ENCODE assay signal across 17 cellular contexts in the genomic region with DNA sequence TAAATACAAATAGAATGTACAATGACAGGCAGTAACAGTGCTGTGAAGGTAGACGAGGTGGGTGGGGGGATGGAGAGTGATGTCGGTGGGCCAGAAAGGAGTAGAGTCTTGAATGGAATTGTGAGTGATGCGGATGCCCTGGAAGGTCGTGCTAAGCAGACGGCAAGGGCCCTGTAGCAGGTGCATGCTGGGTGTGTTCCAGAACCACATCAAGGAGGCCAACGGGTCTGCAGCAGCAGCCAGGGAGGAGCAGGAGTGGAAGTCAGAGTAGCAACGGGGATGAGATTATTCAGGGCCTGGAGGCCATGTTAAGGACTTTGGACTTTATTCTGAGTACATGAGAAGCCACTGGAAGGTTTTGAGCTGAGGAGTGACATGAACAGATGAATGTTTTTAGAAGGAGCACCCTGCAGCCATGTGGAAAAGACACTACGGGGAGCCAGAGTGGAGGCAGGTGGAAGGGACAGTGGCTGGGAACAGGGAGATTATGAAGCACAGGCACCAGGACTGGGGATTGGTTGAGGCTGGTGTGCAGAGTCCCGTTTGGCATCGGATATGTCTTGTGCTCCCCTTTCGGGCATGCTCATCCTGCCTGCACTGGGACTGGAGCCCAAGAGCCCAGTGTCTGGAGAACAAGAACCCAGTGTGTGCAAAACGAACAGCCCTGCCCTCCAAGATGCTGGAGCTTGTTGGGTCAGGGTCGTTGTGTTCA.
DNase-seq lines count a peak whose midpoint lies in the region; ATAC-seq and TF ChIP-seq lines count a peak whose summit lies in the region.
"Had no signal": no experiment of that assay in that cellular context is flagged by ENCODE, and none has a peak within 500 bp of the region (broad histone marks: within the 10 kb centered on the region; RNA-seq: fewer than 3 reads in every experiment).

No MANE protein-coding gene starts in this region.

- H3K4me1 Mint-ChIP-seq in activated CD8-positive, alpha-beta T cell treated with anti-CD3 and anti-CD28 coated beads for 36 hours (ENCODE audit: low read depth): no peaks in the 10 kb centered on the region
- H3K4me1 Mint-ChIP-seq in T-helper 2 cell treated with Interferon-gamma antibody and Interleukin-4, amounts not matched to agents 5 μg/mL and 100 μg/mL, for 36 hours (ENCODE audit: low read depth): no peaks in the 10 kb centered on the region
- H3K4me1 Mint-ChIP-seq: CD8-positive, alpha-beta memory T cell had no signal

- H3K4me3 Mint-ChIP-seq in activated CD8-positive, alpha-beta T cell treated with anti-CD3 and anti-CD28 coated beads for 36 hours: no peak overlapping the region
- no peak overlapping the region for H3K4me3 Mint-ChIP-seq in T-helper 2 cell treated with Interferon-gamma antibody and Interleukin-4, amounts not matched to agents 5 μg/mL and 100 μg/mL, for 36 hours
- H3K4me3 Mint-ChIP-seq: CD8-positive, alpha-beta memory T cell had no signal

- peaks cover 10% of the 10 kb centered on the region for H3K9me3 ChIP-seq in PC-9 (ENCODE audit: insufficient read depth, low read depth)
- H3K9me3 ChIP-seq: HAP-1 had no signal

- ATAC-seq in activated CD8-positive, alpha-beta T cell treated with anti-CD3 and anti-CD28 coated beads for 36 hours: no peak
- ATAC-seq in GM19397 (IDR thresholded peaks at IDR 0.05; ENCODE audit: unreplicated experiment): no peak
- ATAC-seq: HepG2 had no signal

- H4K20me1 ChIP-seq in PC-9 (ENCODE audit: insufficient read depth): peaks cover 6% of the 10 kb centered on the region; the same call in 1 of the 2 replicates

- H3K9me2 ChIP-seq in PC-9 (ENCODE audit: insufficient read depth): no peaks in the 10 kb centered on the region

- no peak for TF ChIP-seq CTCF in PC-9 (conservative IDR thresholded peaks at IDR 0.05)
- TF ChIP-seq CTCF in activated CD8-positive, alpha-beta T cell treated with anti-CD3 and anti-CD28 coated beads for 36 hours (IDR thresholded peaks at IDR 0.05): no peak

- H3K79me2 ChIP-seq in PC-9 (ENCODE audit: low read depth): no peaks in the 10 kb centered on the region

- CTCF ChIA-PET in PC-9 (lab: Charles Lee): no interaction called here
- CTCF ChIA-PET in activated CD8-positive, alpha-beta T cell treated with anti-CD3 and anti-CD28 coated beads for 36 hours (lab: Charles Lee): interaction anchor here (0.9 kb wide), 1 partner anchor 51 kb away, joined by 3 read pairs; no protein-coding TSS in a partner anchor

- H3K27me3 Mint-ChIP-seq in activated CD8-positive, alpha-beta T cell treated with anti-CD3 and anti-CD28 coated beads for 36 hours: peaks cover 10% of the 10 kb centered on the region
- H3K27me3 Mint-ChIP-seq in T-helper 2 cell treated with Interferon-gamma antibody and Interleukin-4, amounts not matched to agents 5 μg/mL and 100 μg/mL, for 36 hours (ENCODE audit: low read depth): peaks cover 5% of the 10 kb centered on the region

- H3K27ac ChIP-seq in PC-9: no peak overlapping the region
- no peak overlapping the region for H3K27ac ChIP-seq in substantia nigra (ENCODE audit: low read depth, low read length, poor library complexity, severe bottlenecking)
- H3K27ac ChIP-seq: BLaER1, KMS-11 had no signal

- DNase-seq in PC-9 (no peak), cerebellar cortex (ENCODE audit: low spot score) (peak; percentile 78), midbrain (lab: John Stamatoyannopoulos, UW) (peak; percentile 17), substantia nigra (lab: John Stamatoyannopoulos, UW) (peak in 27 of 49 donors; percentile 6 to 51 (median 23))
- no peak for DNase-seq in activated CD8-positive, alpha-beta T cell treated with anti-CD3 and anti-CD28 coated beads for 36 hours
- no peak for DNase-seq in T-helper 2 cell treated with Interferon-gamma antibody and Interleukin-4, amounts not matched to agents 5 μg/mL and 100 μg/mL, for 36 hours (ENCODE audit: low spot score)
- DNase-seq: CD8-positive, alpha-beta memory T cell; MM.1S; NCI-H1105; NCI-H187 treated with DMSO at 0.1 percent for 48 hours; NCI-H524; SIG-M5 had no signal

- H3K36me3 ChIP-seq in PC-9 (ENCODE audit: low read depth): no peaks in the 10 kb centered on the region
- H3K36me3 ChIP-seq: HAP-1 had no signal

- H3K4me2 ChIP-seq in PC-9: peak overlapping the region; percentile 54; the same call in 1 of the 2 replicates
- H3K4me2 ChIP-seq: BLaER1, KMS-11 had no signal

- H3K27ac Mint-ChIP-seq in activated CD8-positive, alpha-beta T cell treated with anti-CD3 and anti-CD28 coated beads for 36 hours: no peak overlapping the region
- H3K27ac Mint-ChIP-seq in T-helper 2 cell treated with Interferon-gamma antibody and Interleukin-4, amounts not matched to agents 5 μg/mL and 100 μg/mL, for 36 hours: no peak overlapping the region
- H3K27ac Mint-ChIP-seq: CD8-positive, alpha-beta memory T cell had no signal

- intact Hi-C loops in PC-9 (cut with micrococcal nuclease; ENCODE audit: unreplicated experiment): no loop called here
- intact Hi-C loops in activated CD8-positive, alpha-beta T cell treated with anti-CD3 and anti-CD28 coated beads for 36 hours (cut with micrococcal nuclease): no loop called here

- H3K4me3 ChIP-seq in PC-9: no peak overlapping the region
- H3K4me3 ChIP-seq: BLaER1, HAP-1 had no signal

- peaks cover 6% of the 10 kb centered on the region for H3K9me3 Mint-ChIP-seq in activated CD8-positive, alpha-beta T cell treated with anti-CD3 and anti-CD28 coated beads for 36 hours
- peaks cover 8% of the 10 kb centered on the region for H3K9me3 Mint-ChIP-seq in T-helper 2 cell treated with Interferon-gamma antibody and Interleukin-4, amounts not matched to agents 5 μg/mL and 100 μg/mL, for 36 hours

- H2AFZ ChIP-seq in PC-9: no peak overlapping the region

- H3K4me1 ChIP-seq in PC-9 (replicated peaks; ENCODE audit: insufficient read depth): peaks cover 18% of the 10 kb centered on the region
- H3K4me1 ChIP-seq: BLaER1, HAP-1 had no signal

- peaks cover 9% of the 10 kb centered on the region; the same call in 1 of the 2 replicates for H3F3A ChIP-seq in PC-9 (ENCODE audit: insufficient read depth, low read depth)

- no peaks in the 10 kb centered on the region for H3K36me3 Mint-ChIP-seq in activated CD8-positive, alpha-beta T cell treated with anti-CD3 and anti-CD28 coated beads for 36 hours (ENCODE audit: low read depth)
- H3K36me3 Mint-ChIP-seq in T-helper 2 cell treated with Interferon-gamma antibody and Interleukin-4, amounts not matched to agents 5 μg/mL and 100 μg/mL, for 36 hours (ENCODE audit: low read depth): no peaks in the 10 kb centered on the region
- H3K36me3 Mint-ChIP-seq: CD8-positive, alpha-beta memory T cell had no signal

- BruUV-seq in PC-9 (replicated peaks; lab: Mats Ljungman, UMichigan): no TSS peak

- no peaks in the 10 kb centered on the region for H3K27me3 ChIP-seq in PC-9 (ENCODE audit: insufficient read depth, low read depth)
- H3K27me3 ChIP-seq: BLaER1 had no signal

- POLR2A ChIA-PET in PC-9 (lab: Charles Lee; ENCODE audit: unreplicated experiment): interaction anchor here (0.5 kb wide), 1 partner anchor 37 kb away, joined by 3 read pairs; no protein-coding TSS in a partner anchor
- POLR2A ChIA-PET in activated CD8-positive, alpha-beta T cell treated with anti-CD3 and anti-CD28 coated beads for 36 hours (lab: Charles Lee): no interaction called here

Comparison
In these comparisons a context has a peak if more than half of its experiments do, and no peak if none do; other contexts are left out.
1. DNase-seq: peak in cerebellar cortex (single experiment), midbrain (single experiment) and substantia nigra (27 of 49); none in PC-9 (0 of 2), activated CD8-positive, alpha-beta T cell treated with anti-CD3 and anti-CD28 coated beads for 36 hours (single experiment) and T-helper 2 cell treated with Interferon-gamma antibody and Interleukin-4, amounts not matched to agents 5 μg/mL and 100 μg/mL, for 36 hours (single experiment).